ENCODE assay signal across 1 cellular context in the genomic region with DNA sequence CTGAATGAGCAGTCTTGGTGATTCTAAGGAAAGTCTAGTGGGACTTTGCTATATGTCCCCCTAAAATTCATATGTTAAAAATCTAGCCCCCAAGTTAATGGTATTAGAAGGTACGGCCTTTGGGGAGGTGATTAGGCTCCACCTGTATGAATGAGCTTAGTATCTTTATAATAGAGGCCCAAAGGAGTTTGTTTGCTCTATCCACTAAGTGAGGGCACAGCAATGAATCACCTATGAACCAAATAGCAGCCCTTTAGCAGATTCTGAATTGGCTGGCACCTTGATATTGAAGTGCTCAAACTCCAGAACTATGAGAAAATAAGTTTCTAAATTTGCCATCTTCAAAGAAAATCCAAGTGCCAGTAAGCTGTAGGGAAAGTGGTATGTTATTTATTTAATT.
TF ChIP-seq lines count a peak whose summit lies in the region.

No MANE protein-coding gene starts in this region.

TF ChIP-seq in IMR-90, 13 proteins besides CTCF, POLR2A, EP300 and RAD21 (continued from another document):
- TF ChIP-seq CEBPB (IDR thresholded peaks at IDR 0.05; ENCODE audit: low read depth, low read length), result no peak
- TF ChIP-seq MAZ (IDR thresholded peaks at IDR 0.05; ENCODE audit: borderline replicate concordance, low read depth, low read length), result no peak
- no peak for TF ChIP-seq SMC3 (IDR thresholded peaks at IDR 0.05; ENCODE audit: low read depth, low read length)
- TF ChIP-seq, protein P1, sequence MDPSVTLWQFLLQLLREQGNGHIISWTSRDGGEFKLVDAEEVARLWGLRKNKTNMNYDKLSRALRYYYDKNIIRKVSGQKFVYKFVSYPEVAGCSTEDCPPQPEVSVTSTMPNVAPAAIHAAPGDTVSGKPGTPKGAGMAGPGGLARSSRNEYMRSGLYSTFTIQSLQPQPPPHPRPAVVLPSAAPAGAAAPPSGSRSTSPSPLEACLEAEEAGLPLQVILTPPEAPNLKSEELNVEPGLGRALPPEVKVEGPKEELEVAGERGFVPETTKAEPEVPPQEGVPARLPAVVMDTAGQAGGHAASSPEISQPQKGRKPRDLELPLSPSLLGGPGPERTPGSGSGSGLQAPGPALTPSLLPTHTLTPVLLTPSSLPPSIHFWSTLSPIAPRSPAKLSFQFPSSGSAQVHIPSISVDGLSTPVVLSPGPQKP (IDR thresholded peaks at IDR 0.05; ENCODE audit: borderline replicate concordance, low read depth, low read length), result no peak
- no peak for TF ChIP-seq MAFK (IDR thresholded peaks at IDR 0.05; ENCODE audit: low read depth, low read length)
- TF ChIP-seq CHD1 (IDR thresholded peaks at IDR 0.05; ENCODE audit: low read depth, low read length), result no peak
